13 cellular contexts compared by ENCODE assay signal in genomic region chr12:28235017-28235416, GRCh38.
"Had no signal": no experiment of that assay in that cellular context is flagged by ENCODE, and none has a peak within 500 bp of the region (broad histone marks: within the 10 kb centered on the region; RNA-seq: fewer than 3 reads in every experiment).

No MANE protein-coding gene starts in this region.

- H3K9me3 ChIP-seq: pancreas, thyroid gland had no signal

- H3K4me1 Mint-ChIP-seq: brain, neural progenitor cell had no signal

- H3K27ac ChIP-seq: neural progenitor cell, pancreas, thyroid gland, VCaP had no signal

- ATAC-seq: pancreas had no signal

- H3K27ac Mint-ChIP-seq: activated CD4-positive, alpha-beta memory T cell treated with anti-CD3 and anti-CD28 coated beads, Interleukin-2, amount 10 ng/mL, durations not matched to agents 7 days and 5 days; activated naive CD4-positive, alpha-beta T cell treated with anti-CD3 and anti-CD28 coated beads, Interleukin-2, amount 10 ng/mL, durations not matched to agents 7 days and 5 days; activated T-helper 2 cell treated with anti-CD3 and anti-CD28 coated beads, Interferon-gamma antibody, Interleukin-2, Interleukin-4, amounts not matched to agents 10 μg/mL and 5 μg/mL and 100 μg/mL, durations not matched to agents 14 hours and 24 hours and 36 hours; brain; dendritic cell treated with granulocyte-macrophage colony-stimulating factor and Interleukin-4, amounts not matched to agents 40 ng/mL and 50 ng/mL, for 4 days; neural progenitor cell had no signal

- H3K9me3 Mint-ChIP-seq: activated CD4-positive, alpha-beta memory T cell treated with anti-CD3 and anti-CD28 coated beads, Interleukin-2, amount 10 ng/mL, durations not matched to agents 7 days and 5 days; activated naive CD4-positive, alpha-beta T cell treated with anti-CD3 and anti-CD28 coated beads, Interleukin-2, amount 10 ng/mL, durations not matched to agents 7 days and 5 days; activated T-helper 2 cell treated with anti-CD3 and anti-CD28 coated beads, Interferon-gamma antibody, Interleukin-2, Interleukin-4, amounts not matched to agents 10 μg/mL and 5 μg/mL and 100 μg/mL, durations not matched to agents 14 hours and 24 hours and 36 hours; brain; dendritic cell treated with granulocyte-macrophage colony-stimulating factor and Interleukin-4, amounts not matched to agents 40 ng/mL and 50 ng/mL, for 4 days; neural progenitor cell had no signal

- H3K4me3 Mint-ChIP-seq: activated CD4-positive, alpha-beta memory T cell treated with anti-CD3 and anti-CD28 coated beads, Interleukin-2, amount 10 ng/mL, durations not matched to agents 7 days and 5 days; activated naive CD4-positive, alpha-beta T cell treated with anti-CD3 and anti-CD28 coated beads, Interleukin-2, amount 10 ng/mL, durations not matched to agents 7 days and 5 days; brain; dendritic cell treated with granulocyte-macrophage colony-stimulating factor and Interleukin-4, amounts not matched to agents 40 ng/mL and 50 ng/mL, for 4 days; neural progenitor cell had no signal

- H3K36me3 ChIP-seq: neural progenitor cell, pancreas, thyroid gland had no signal

- H3K27me3 ChIP-seq: neural progenitor cell, pancreas, thyroid gland had no signal

- H3K4me3 ChIP-seq: neural progenitor cell, pancreas, thyroid gland had no signal

- FAIRE-seq: pancreas, urothelium cell line had no signal

- H3K36me3 Mint-ChIP-seq: brain, neural progenitor cell had no signal

- DNase-seq: activated CD4-positive, alpha-beta memory T cell treated with anti-CD3 and anti-CD28 coated beads, Interleukin-2, amount 10 ng/mL, durations not matched to agents 7 days and 5 days; activated naive CD4-positive, alpha-beta T cell treated with anti-CD3 and anti-CD28 coated beads, Interleukin-2, amount 10 ng/mL, durations not matched to agents 7 days and 5 days; hypothalamus; pancreas; stimulated activated CD4-positive, alpha-beta T cell treated with anti-CD3 and anti-CD28 coated beads, Interleukin-4, amount 100 ng/mL, for 24 hours; T-helper 9 cell; thyroid gland had no signal

- H3K4me1 ChIP-seq: neural progenitor cell had no signal

- H3K27me3 Mint-ChIP-seq: activated CD4-positive, alpha-beta memory T cell treated with anti-CD3 and anti-CD28 coated beads, Interleukin-2, amount 10 ng/mL, durations not matched to agents 7 days and 5 days; activated naive CD4-positive, alpha-beta T cell treated with anti-CD3 and anti-CD28 coated beads, Interleukin-2, amount 10 ng/mL, durations not matched to agents 7 days and 5 days; dendritic cell treated with granulocyte-macrophage colony-stimulating factor and Interleukin-4, amounts not matched to agents 40 ng/mL and 50 ng/mL, for 4 days had no signal
